In the genomic region with DNA sequence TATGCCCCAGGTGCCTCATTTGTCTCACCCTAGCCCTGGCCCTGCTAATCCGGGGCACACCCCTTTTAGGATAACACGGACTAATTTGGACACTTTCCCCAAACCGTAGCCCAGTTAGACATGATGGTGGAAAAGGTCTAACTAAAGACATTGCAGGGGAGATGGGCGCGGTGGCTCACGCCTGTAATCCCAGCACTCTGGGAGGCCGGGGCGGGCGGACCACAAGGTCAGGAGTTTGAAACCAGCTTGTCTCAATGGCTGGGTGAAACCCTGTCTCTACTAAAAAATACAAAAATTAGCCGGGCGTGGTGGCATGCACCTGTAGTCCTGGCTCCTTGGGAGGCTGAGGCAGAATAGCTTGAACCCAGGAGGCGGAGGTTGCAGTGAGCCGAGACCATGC, we compare ENCODE assay signal across 3 cellular contexts. TPM values are rescaled to one million over a fixed set of nuclear protein-coding genes. Genes with fewer than 3 reads are reported as not detected.
"Had no signal": no experiment of that assay in that cellular context is flagged by ENCODE, and none has a peak within 500 bp of the region (broad histone marks: within the 10 kb centered on the region; RNA-seq: fewer than 3 reads in every experiment).

No MANE protein-coding gene starts in this region.

RNA-seq across cellular contexts. Expression of a gene that starts 23.2 kb away (rescaled TPM):
- total RNA-seq: temporal lobe, transverse colon, vagina had no signal
